Comparison of ENCODE assay signal across 8 cellular contexts in the genomic region with DNA sequence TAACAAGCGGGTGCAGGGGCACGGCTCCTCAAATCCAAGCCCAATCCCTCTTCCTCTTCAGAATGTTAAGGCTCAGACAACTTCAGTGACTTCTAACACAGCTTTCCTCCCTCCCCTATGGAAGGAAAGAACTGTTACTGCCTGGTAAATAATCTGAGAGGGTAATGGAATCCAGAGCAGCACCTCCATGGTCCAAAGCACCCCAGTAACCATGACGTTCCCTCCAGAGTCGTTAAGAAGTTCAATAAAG. TPM values are rescaled to one million over a fixed set of nuclear protein-coding genes. Genes with fewer than 3 reads are reported as not detected.
DNase-seq lines count a peak whose midpoint lies in the region; ATAC-seq lines count a peak whose summit lies in the region.
"Had no signal": no experiment of that assay in that cellular context is flagged by ENCODE, and none has a peak within 500 bp of the region (broad histone marks: within the 10 kb centered on the region; RNA-seq: fewer than 3 reads in every experiment).

No MANE protein-coding gene starts in this region.

- H3K27ac ChIP-seq in stomach smooth muscle (ENCODE audit: low read length), result peak overlapping the region; percentile 76

- H3K27me3 ChIP-seq in stomach smooth muscle (ENCODE audit: control insufficient read depth in 1 of 2, insufficient read depth in 2 of 2, low read length in 2 of 2), result no peaks in the 10 kb centered on the region

- no peaks in the 10 kb centered on the region for H3K9me3 Mint-ChIP-seq in activated naive CD8-positive, alpha-beta T cell (ENCODE audit: low read depth)

- H3K4me3 Mint-ChIP-seq in activated naive CD8-positive, alpha-beta T cell, result peak overlapping the region; percentile 94

- DNase-seq in HT-29 (ENCODE audit: low spot score) (peak; percentile 29), iris pigment epithelial cell (ENCODE audit: low read depth) (peak; percentile 22), NCI-H2107 (lab: John Stamatoyannopoulos, UW) (no peak), NCI-H510A treated with DMSO at 0.1 percent for 48 hours (lab: John Stamatoyannopoulos, UW) (no peak)

- H3K4me1 Mint-ChIP-seq in activated naive CD8-positive, alpha-beta T cell (ENCODE audit: low read depth), result peaks cover 57% of the 10 kb centered on the region

- H3K4me3 ChIP-seq in stomach smooth muscle (ENCODE audit: low read length in 2 of 2), result peak overlapping the region; percentile 83 to 89

- no peak for ATAC-seq in HG03280 (IDR thresholded peaks at IDR 0.05; ENCODE audit: unreplicated experiment)

- peak overlapping the region; percentile 79 to 93 for H3K9ac ChIP-seq in stomach smooth muscle (ENCODE audit: low read length in 2 of 2)

- no peaks in the 10 kb centered on the region for H3K9me3 ChIP-seq in stomach smooth muscle (ENCODE audit: control insufficient read depth in 2 of 2, low read length in 2 of 2)

- H3K27me3 Mint-ChIP-seq in activated naive CD8-positive, alpha-beta T cell, result no peaks in the 10 kb centered on the region

- H3K4me1 ChIP-seq in stomach smooth muscle (ENCODE audit: control insufficient read depth, insufficient read depth, low read length), result peaks cover 55% of the 10 kb centered on the region

- peaks cover 0 to 5% of the 10 kb centered on the region in 2 donors for H3K36me3 ChIP-seq in stomach smooth muscle (ENCODE audit: control insufficient read depth in 2 of 2, insufficient read depth in 2 of 2, low read length in 2 of 2)

- peak overlapping the region; percentile 99 for H3K27ac Mint-ChIP-seq in activated naive CD8-positive, alpha-beta T cell

- no peaks in the 10 kb centered on the region for H3K36me3 Mint-ChIP-seq in activated naive CD8-positive, alpha-beta T cell

RNA-seq across cellular contexts. Expression of gene AKT2, which starts 1.0 kb away (rescaled TPM):
- total RNA-seq in HT-29 (2014; rRNA removed; shearing (Covaris generic)), result 223 and 251 TPM in 2 replicates

RNA-seq across cellular contexts. Expression of gene CCNP, which starts 57.7 kb away (rescaled TPM):
- total RNA-seq in HT-29 (2014; rRNA removed; shearing (Covaris generic)), result 0.23 and 1.2 TPM in 2 replicates
- total RNA-seq: LHCN-M2 had no signal

Comparison
In these comparisons a context has a peak if more than half of its experiments do, and no peak if none do; other contexts are left out.
1. DNase-seq: peak in HT-29 (single experiment) and iris pigment epithelial cell (single experiment); none in NCI-H2107 (single experiment) and NCI-H510A treated with DMSO at 0.1 percent for 48 hours (single experiment).